In the genomic region with DNA sequence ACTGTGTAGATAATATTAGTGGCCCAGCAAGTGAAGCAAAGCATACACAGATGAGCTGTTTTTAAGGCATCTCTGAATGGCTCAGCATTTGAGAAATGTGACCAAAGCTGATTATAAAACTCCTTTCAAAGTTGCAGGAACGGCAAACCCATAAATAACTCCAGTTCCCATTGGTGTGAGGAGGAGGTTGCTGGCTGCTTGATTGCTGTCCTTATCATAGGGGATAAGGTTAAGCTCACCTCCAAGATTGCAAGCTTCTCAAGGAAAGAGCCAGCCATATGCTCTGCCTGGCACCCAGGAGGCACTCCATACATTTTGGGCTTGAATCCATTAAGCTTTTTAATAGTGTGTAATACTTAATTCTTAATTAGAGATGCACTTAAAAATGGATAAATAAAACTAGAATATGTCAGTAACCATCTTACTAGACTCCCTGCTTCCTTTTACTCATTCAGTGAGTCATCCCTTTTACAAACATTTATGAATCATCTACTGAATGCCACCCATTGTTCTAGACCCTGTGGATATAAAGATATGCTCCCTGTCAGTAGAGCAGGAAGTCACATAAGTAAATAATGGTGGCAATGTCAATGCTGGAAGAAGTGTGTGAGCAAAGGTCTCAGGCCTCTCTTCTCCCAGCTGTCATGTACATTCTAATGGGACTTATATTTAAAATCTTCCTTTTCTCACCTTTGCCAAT, we compare ENCODE assay signal across 9 cellular contexts.
DNase-seq lines count a peak whose midpoint lies in the region; ATAC-seq and TF ChIP-seq lines count a peak whose summit lies in the region.
"Had no signal": no experiment of that assay in that cellular context is flagged by ENCODE, and none has a peak within 500 bp of the region (broad histone marks: within the 10 kb centered on the region; RNA-seq: fewer than 3 reads in every experiment).

No MANE protein-coding gene starts in this region.

- H3K4me2 ChIP-seq in OCI-LY7 (ENCODE audit: low read length) = no peak overlapping the region

- WGBS in psoas muscle, 3 donors = 17 to 35% (median 29%) methylated on average over 1 of the region's 1 CpG

- H3K27ac ChIP-seq in psoas muscle (no peak overlapping the region), OCI-LY7 (ENCODE audit: low read depth, low read length, poor library complexity, severe bottlenecking) (no peak overlapping the region)

- no peaks in the 10 kb centered on the region for H3K79me2 ChIP-seq in OCI-LY7 (ENCODE audit: insufficient read depth, low read depth, low read length)

- H3K9me3 ChIP-seq in psoas muscle (no peaks in the 10 kb centered on the region), OCI-LY7 (ENCODE audit: low read length) (no peaks in the 10 kb centered on the region)

- H3K4me1 ChIP-seq in psoas muscle (peaks cover 25% of the 10 kb centered on the region), OCI-LY7 (ENCODE audit: insufficient read depth, low read length, poor library complexity, severe bottlenecking) (no peaks in the 10 kb centered on the region)

- no peak overlapping the region for H3K4me3 ChIP-seq in psoas muscle
- no peak overlapping the region for H3K4me3 ChIP-seq in H7 (ENCODE audit: insufficient read depth, low read depth, low read length)
- H3K4me3 ChIP-seq in OCI-LY7 (ENCODE audit: low read depth, low read length, poor library complexity, severe bottlenecking) = no peak overlapping the region

- intact Hi-C loops in psoas muscle (cut with DNase I) (no loop called here), OCI-LY7 (cut with micrococcal nuclease; ENCODE audit: unreplicated experiment) (no loop called here)

- POLR2A ChIA-PET in OCI-LY7 (lab: Charles Lee) = interaction anchor here (1.4 to 2.0 kb wide), 2 partner anchors 10 to 29 kb away, joined by 3 to 8 read pairs; no protein-coding TSS in a partner anchor

- TF ChIP-seq CTCF in psoas muscle (IDR thresholded peaks at IDR 0.05) = no peak
- no peak for TF ChIP-seq CTCF in OCI-LY7 (conservative IDR thresholded peaks at IDR 0.05; ENCODE audit: low read length)

- H3K9me2 ChIP-seq in OCI-LY7 (ENCODE audit: insufficient read depth, low read length) = no peaks in the 10 kb centered on the region

- peak; percentile 61 to 87 (median 76) for ATAC-seq in psoas muscle

- H3K36me3 ChIP-seq in psoas muscle (ENCODE audit: insufficient read depth in 1 of 2, low read depth in 1 of 2) = peaks cover 0 to 4% of the 10 kb centered on the region in 2 donors
- H3K36me3 ChIP-seq in H7 (replicated peaks; ENCODE audit: control insufficient read depth, insufficient read depth, low read length) = peaks cover 2% of the 10 kb centered on the region
- no peaks in the 10 kb centered on the region for H3K36me3 ChIP-seq in OCI-LY7 (ENCODE audit: insufficient read depth, low read length)

- CTCF ChIA-PET in OCI-LY7 (lab: Charles Lee; ENCODE audit: unreplicated experiment) = no interaction called here

- no peak overlapping the region for H2AFZ ChIP-seq in OCI-LY7 (ENCODE audit: low read length)

- peak in 2 of 3 experiments; percentile 13 to 48 for DNase-seq in NCI-H1417 (lab: John Stamatoyannopoulos, UW)
- no peak for DNase-seq in NCI-H1417 treated with DMSO at 0.1 percent for 48 hours (lab: John Stamatoyannopoulos, UW)
- DNase-seq in HK-2 (ENCODE audit: unreplicated experiment) = peak; percentile 39
- DNase-seq in SW480 (ENCODE audit: low spot score) = peak; percentile 99
- DNase-seq in fibroblast of gingiva (ENCODE audit: low read depth) = peak; percentile 59
- no peak for DNase-seq in psoas muscle
- DNase-seq in H7 = no peak
- no peak for DNase-seq in OCI-LY7 (ENCODE audit: low spot score)
- DNase-seq: activated B cell treated with CpG ODN at 0.5 μM for 24 hours had no signal

- H3K27me3 ChIP-seq in psoas muscle (ENCODE audit: insufficient read depth in 3 of 3, low read length in 2 of 3) = no peaks in the 10 kb centered on the region
- no peaks in the 10 kb centered on the region for H3K27me3 ChIP-seq in H7 (ENCODE audit: control insufficient read depth, insufficient read depth, low read length)

- H4K20me1 ChIP-seq in OCI-LY7 (ENCODE audit: insufficient read depth, low read length) = no peaks in the 10 kb centered on the region

- no TSS peak for BruUV-seq in OCI-LY7 (replicated peaks; lab: Mats Ljungman, UMichigan)

Comparison
In these comparisons a context has a peak if more than half of its experiments do, and no peak if none do; other contexts are left out.
1. DNase-seq: peak in NCI-H1417 (2 of 3), HK-2 (single experiment), SW480 (single experiment) and fibroblast of gingiva (single experiment); none in NCI-H1417 treated with DMSO at 0.1 percent for 48 hours (single experiment), psoas muscle (0 of 2), H7 (single experiment) and OCI-LY7 (single experiment).